20 cellular contexts compared by ENCODE assay signal in genomic region chr2:190720691-190721090, GRCh38.
"Had no signal": no experiment of that assay in that cellular context is flagged by ENCODE, and none has a peak within 500 bp of the region (broad histone marks: within the 10 kb centered on the region; RNA-seq: fewer than 3 reads in every experiment).

No MANE protein-coding gene starts in this region.

- H2AFZ ChIP-seq: hepatocyte had no signal

- H3K79me2 ChIP-seq: hepatocyte had no signal

- H3K4me3 ChIP-seq: breast epithelium, gastroesophageal sphincter, hepatocyte, tibial nerve had no signal

- H3K4me1 ChIP-seq: breast epithelium had no signal

- H3K4me2 ChIP-seq: hepatocyte had no signal

- H3K9me3 ChIP-seq: breast epithelium, gastroesophageal sphincter, tibial nerve had no signal

- FAIRE-seq: endothelial cell of umbilical vein, kidney had no signal

- H3K27ac ChIP-seq: breast epithelium, gastroesophageal sphincter, hepatocyte, tibial nerve, WERI-Rb-1 had no signal

- H3K4me3 Mint-ChIP-seq: immature natural killer cell, nephron, T-helper 17 cell had no signal

- DNase-seq: activated CD4-positive, alpha-beta T cell treated with anti-CD3 and anti-CD28 coated beads, Interleukin-2, amount 50 U/mL, for 1 hour; activated naive CD4-positive, alpha-beta T cell; central memory CD4-positive, alpha-beta T cell; immature natural killer cell; kidney; left colon; mammary epithelial cell; right cardiac atrium; stimulated activated naive CD4-positive, alpha-beta T cell treated with Interleukin-2 at 50 U/mL for 16 hours; T-helper 17 cell; T1000; WERI-Rb-1 had no signal

- H3K4me1 Mint-ChIP-seq: immature natural killer cell, nephron had no signal

- H3K27ac Mint-ChIP-seq: immature natural killer cell, nephron, T-helper 17 cell had no signal

- H3K36me3 Mint-ChIP-seq: immature natural killer cell had no signal

- H3K9me3 Mint-ChIP-seq: immature natural killer cell had no signal

- ATAC-seq: activated CD4-positive, CD25-positive, alpha-beta regulatory T cell treated with anti-CD3 and anti-CD28 coated beads, Interleukin-2, amount 50 U/mL, for 24 hours; gastroesophageal sphincter; left colon; right cardiac atrium; SK-N-SH treated with all-trans-retinoic acid at 6 μM for 48 hours; T-helper 17 cell had no signal

- H3K27me3 ChIP-seq: breast epithelium, gastroesophageal sphincter, hepatocyte, tibial nerve had no signal

- H3K36me3 ChIP-seq: breast epithelium, gastroesophageal sphincter, tibial nerve, WERI-Rb-1 had no signal
